Comparison of ENCODE assay signal across 16 cellular contexts in genomic region chr14:56810341-56810740, GRCh38. TPM values are rescaled to one million over a fixed set of nuclear protein-coding genes. Genes with fewer than 3 reads are reported as not detected.
DNase-seq lines count a peak whose midpoint lies in the region; ATAC-seq and TF ChIP-seq lines count a peak whose summit lies in the region.
"Had no signal": no experiment of that assay in that cellular context is flagged by ENCODE, and none has a peak within 500 bp of the region (broad histone marks: within the 10 kb centered on the region; RNA-seq: fewer than 3 reads in every experiment).

Gene OTX2 (minus strand): TSS chr14:56810479. CDS start chr14:56805456, 5,023 bp downstream.

- H3K9me3 Mint-ChIP-seq in neural crest cell, result no peaks in the 10 kb centered on the region

- H3K27me3 Mint-ChIP-seq in neural crest cell (ENCODE audit: low read depth), result peaks cover 100% of the 10 kb centered on the region

- H3K9me3 ChIP-seq in HUES64 (ENCODE audit: insufficient read depth, low read depth, low read length) (no peaks in the 10 kb centered on the region), colonic mucosa (no peaks in the 10 kb centered on the region)
- H3K9me3 ChIP-seq: gastroesophageal sphincter had no signal

- peaks cover 12% of the 10 kb centered on the region for H3K4me1 Mint-ChIP-seq in neural crest cell

- H3K4me3 ChIP-seq in HUES64 (ENCODE audit: low read length) (peak within 1 kb of the TSS; percentile 67), colonic mucosa (no peak within 1 kb of the TSS)
- H3K4me3 ChIP-seq: lung had no signal

- H3K36me3 Mint-ChIP-seq in neural crest cell (ENCODE audit: low read depth), result peaks cover 3% of the 10 kb centered on the region

- peaks cover 92% of the 10 kb centered on the region for H3K27me3 ChIP-seq in HUES64 (ENCODE audit: insufficient read depth, low read length)
- H3K27me3 ChIP-seq in colonic mucosa, result peaks cover 86% of the 10 kb centered on the region

- peak within 1 kb of the TSS; percentile 77 for H3K9ac ChIP-seq in HUES64 (ENCODE audit: low read depth, low read length)
- H3K9ac ChIP-seq in colonic mucosa (ENCODE audit: low read depth in 2 of 2, low read length in 2 of 2), result no peak within 1 kb of the TSS

- H3K36me3 ChIP-seq in HUES64 (ENCODE audit: insufficient read depth, low read length), result no peaks in the 10 kb centered on the region
- H3K36me3 ChIP-seq in colonic mucosa, result no peaks in the 10 kb centered on the region
- H3K36me3 ChIP-seq: gastroesophageal sphincter had no signal

- peak within 1 kb of the TSS; percentile 45 for H3K4me3 Mint-ChIP-seq in neural crest cell

- no peak within 1 kb of the TSS for H3K27ac Mint-ChIP-seq in neural crest cell (ENCODE audit: unreplicated experiment)

- WGBS in HUES64, result 3% methylated on average over 11 of the region's 12 CpGs

- DNase-seq in ELF-1 (ENCODE audit: low read depth, low spot score) (peak; percentile 44), cerebellum (ENCODE audit: low spot score) (peak; percentile 67), neural crest cell (ENCODE audit: low read depth, low spot score) (no peak), colonic mucosa (no peak), NAMALWA (ENCODE audit: low spot score) (no peak), left colon (no peak)
- DNase-seq: CD8-positive, alpha-beta memory T cell; NCI-H1105 treated with DMSO at 0.1 percent for 48 hours; NCI-H510A; Right ventricle myocardium superior; stimulated activated CD4-positive, alpha-beta T cell treated with anti-CD3 and anti-CD28 coated beads, Interleukin-4, amount 100 ng/mL, for 1 hour had no signal

- H3K4me1 ChIP-seq in HUES64 (ENCODE audit: insufficient read depth, low read length) (peaks cover 68% of the 10 kb centered on the region), colonic mucosa (no peaks in the 10 kb centered on the region)

- TF ChIP-seq CTCF in neural crest cell (conservative IDR thresholded peaks at IDR 0.05), result no peak
- TF ChIP-seq CTCF in colonic mucosa (IDR thresholded peaks at IDR 0.05), result no peak

- H3K27ac ChIP-seq in HUES64 (ENCODE audit: low read depth, low read length) (0 out of 2 replicates have a peak within 1 kb of the TSS, but pooled peaks have one; percentile 51), colonic mucosa (no peak within 1 kb of the TSS)
- H3K27ac ChIP-seq: gastroesophageal sphincter had no signal

- intact Hi-C loops in colonic mucosa (cut with DNase I), result no loop called here
- intact Hi-C loops in left colon (cut with DNase I, micrococcal nuclease), result no loop called here

- no peak for ATAC-seq in left colon
- ATAC-seq: activated CD4-positive, CD25-positive, alpha-beta regulatory T cell treated with anti-CD3 and anti-CD28 coated beads, Interleukin-2, amount 50 U/mL, for 24 hours; gastroesophageal sphincter had no signal

RNA-seq across cellular contexts. Expression of gene OTX2, which starts in this region (rescaled TPM):
- polyA plus RNA-seq in HUES64 (2013, experiment 1 of 2), result 58.2 TPM
- 51.9 TPM for polyA plus RNA-seq in HUES64 (2013, experiment 2 of 2)
- total RNA-seq in cerebellum (24.6 TPM), neural crest cell (0.77 and 0.84 TPM in 2 replicates), colonic mucosa (not detected), left colon (not detected)
- total RNA-seq: CD8-positive, alpha-beta memory T cell; gastroesophageal sphincter; lung; posterior vena cava; Right ventricle myocardium superior had no signal
- polyA plus RNA-seq: CD8-positive, alpha-beta memory T cell; lung had no signal

Comparison
In these comparisons a context has a peak if more than half of its experiments do, and no peak if none do; other contexts are left out.
1. RNA of gene OTX2 (total RNA-seq): 24.6 TPM in cerebellum (single experiment); 0.77 to 0.84 TPM in neural crest cell, not detected in colonic mucosa and not detected in left colon; every median in the first group is over 10 times any median in the second.
2. DNase-seq: peak in ELF-1 (single experiment) and cerebellum (single experiment); none in neural crest cell (single experiment), colonic mucosa (single experiment), NAMALWA (single experiment) and left colon (0 of 2).